22 cellular contexts compared by ENCODE assay signal in genomic region chr2:239272626-239273025, GRCh38.
DNase-seq lines count a peak whose midpoint lies in the region; ATAC-seq and TF ChIP-seq lines count a peak whose summit lies in the region.
"Had no signal": no experiment of that assay in that cellular context is flagged by ENCODE, and none has a peak within 500 bp of the region (broad histone marks: within the 10 kb centered on the region; RNA-seq: fewer than 3 reads in every experiment).

No MANE protein-coding gene starts in this region.

- H3K27me3 ChIP-seq in H7 (ENCODE audit: control insufficient read depth, insufficient read depth, low read length) (no peaks in the 10 kb centered on the region), esophagus muscularis mucosa (no peaks in the 10 kb centered on the region)
- H3K27me3 ChIP-seq: body of pancreas, foreskin keratinocyte, right lobe of liver, stomach had no signal

- H3K27me3 Mint-ChIP-seq in CD14-positive monocyte (ENCODE audit: low read depth in 3 of 3): peaks cover 0 to 8% (median 1%) of the 10 kb centered on the region in 3 donors
- H3K27me3 Mint-ChIP-seq: activated naive CD8-positive, alpha-beta T cell had no signal

- over 99% methylated on average over 9 of the region's 9 CpGs for WGBS in esophagus muscularis mucosa

- peak overlapping the region in 6 of 7 donors; percentile 42 to 99 (median 95) for H3K27ac Mint-ChIP-seq in CD14-positive monocyte

- peak overlapping the region; percentile 81 to 89 for H3K4me3 Mint-ChIP-seq in CD14-positive monocyte
- H3K4me3 Mint-ChIP-seq: HFFc6 had no signal

- no peak for TF ChIP-seq POLR2A in esophagus muscularis mucosa (IDR thresholded peaks at IDR 0.05; ENCODE audit: low read depth)

- no peak for DNase-seq in CD14-positive monocyte (ENCODE audit: low spot score)
- DNase-seq in H7: peak; percentile 22
- DNase-seq in esophagus muscularis mucosa (ENCODE audit: extremely low spot score): no peak
- DNase-seq in sciatic nerve (ENCODE audit: low spot score): peak; percentile 52
- DNase-seq in GOT3 (lab: John Stamatoyannopoulos, UW): no peak
- DNase-seq: activated CD4-positive, alpha-beta T cell treated with anti-CD3 and anti-CD28 coated beads, Interleukin-2, amount 50 U/mL, for 1 hour; cortex of kidney; foreskin keratinocyte; GDM1; HFFc6; NCI-H1092 treated with DMSO at 0.1 percent for 48 hours; NCI-H526 treated with DMSO at 0.1 percent for 48 hours; OCI-M1; stomach; T-helper 9 cell had no signal

- TF ChIP-seq CTCF in CD14-positive monocyte (IDR thresholded peaks at IDR 0.05) (no peak), esophagus muscularis mucosa (IDR thresholded peaks at IDR 0.05) (no peak)

- no peak for TF ChIP-seq EP300 in esophagus muscularis mucosa (IDR thresholded peaks at IDR 0.05)

- H3K4me1 Mint-ChIP-seq in CD14-positive monocyte: peaks cover 89% of the 10 kb centered on the region

- H3K4me3 ChIP-seq in H7 (ENCODE audit: insufficient read depth, low read depth, low read length) (no peak overlapping the region), esophagus muscularis mucosa (no peak overlapping the region)
- H3K4me3 ChIP-seq: body of pancreas, right lobe of liver, stomach had no signal

- peaks cover 71 to 100% (median 100%) of the 10 kb centered on the region in 4 donors for H3K4me1 ChIP-seq in esophagus muscularis mucosa

- peak overlapping the region; percentile 48 to 86 (median 76) for H3K27ac ChIP-seq in esophagus muscularis mucosa (replicated peaks in 1 of 4)
- H3K27ac ChIP-seq: body of pancreas, foreskin keratinocyte, KMS-11, right lobe of liver had no signal

- H3K36me3 ChIP-seq in H7 (replicated peaks; ENCODE audit: control insufficient read depth, insufficient read depth, low read length) (no peaks in the 10 kb centered on the region; the same call in 1 of the 2 replicates), esophagus muscularis mucosa (no peaks in the 10 kb centered on the region)
- H3K36me3 ChIP-seq: right lobe of liver, stomach had no signal

- H3K9me3 Mint-ChIP-seq in CD14-positive monocyte: no peaks in the 10 kb centered on the region
- H3K9me3 Mint-ChIP-seq: HFFc6 had no signal

- ATAC-seq in sciatic nerve (no peak), HG03571 (IDR thresholded peaks at IDR 0.05; ENCODE audit: unreplicated experiment) (no peak), GM19467 (IDR thresholded peaks at IDR 0.05; ENCODE audit: unreplicated experiment) (no peak)
- ATAC-seq: body of pancreas, foreskin keratinocyte, left colon, right lobe of liver had no signal

- intact Hi-C loops in CD14-positive monocyte (cut with micrococcal nuclease) (loop anchor here (5.0 to 10.0 kb wide), 2 partner anchors 45 to 122 kb away; no protein-coding TSS in a partner anchor), esophagus muscularis mucosa (cut with DNase I) (no loop called here), sciatic nerve (cut with DNase I) (no loop called here)

- H3K36me3 Mint-ChIP-seq in CD14-positive monocyte: peaks cover 39 to 43% of the 10 kb centered on the region in 2 donors
- H3K36me3 Mint-ChIP-seq: activated naive CD8-positive, alpha-beta T cell had no signal

- H3K9me3 ChIP-seq in esophagus muscularis mucosa: no peaks in the 10 kb centered on the region
- H3K9me3 ChIP-seq: body of pancreas, right lobe of liver, stomach had no signal

Comparison
In these comparisons a context has a peak if more than half of its experiments do, and no peak if none do; other contexts are left out.
1. DNase-seq: peak in H7 (single experiment) and sciatic nerve (single experiment); none in CD14-positive monocyte (single experiment), esophagus muscularis mucosa (single experiment) and GOT3 (single experiment).
2. intact Hi-C loops: an anchor here in CD14-positive monocyte (5.0 to 10.0 kb wide); none called in esophagus muscularis mucosa and sciatic nerve.